ENCODE assay signal across 8 cellular contexts in genomic region chr1:32350785-32351076, GRCh38. TPM values are rescaled to one million over a fixed set of nuclear protein-coding genes. Genes with fewer than 3 reads are reported as not detected.
DNase-seq lines count a peak whose midpoint lies in the region; ATAC-seq, FAIRE-seq and TF ChIP-seq lines count a peak whose summit lies in the region.

No MANE protein-coding gene starts in this region.

- H3K27me3 ChIP-seq in Caco-2 (replicated peaks; ENCODE audit: control insufficient read depth, insufficient read depth, low read length) (no peaks in the 10 kb centered on the region), Peyer's patch (no peaks in the 10 kb centered on the region), trophoblast cell (ENCODE audit: insufficient read depth, low read length) (no peaks in the 10 kb centered on the region), HAP-1 (ENCODE audit: low read depth) (no peaks in the 10 kb centered on the region)

- POLR2A ChIA-PET in Caco-2 (lab: Charles Lee) = interaction anchor here (0.7 to 2.6 kb wide), 2 partner anchors 15 to 44 kb away, joined by 5 to 17 read pairs; partner anchors contain the start of genes BSDC1 and MARCKSL1

- no peaks in the 10 kb centered on the region for H3K9me3 Mint-ChIP-seq in Caco-2 (ENCODE audit: unreplicated experiment)
- no peaks in the 10 kb centered on the region for H3K9me3 Mint-ChIP-seq in endothelial cell (ENCODE audit: unreplicated experiment)

- H3K14ac ChIP-seq in trophoblast cell (ENCODE audit: low read length) = no peak overlapping the region

- no peak overlapping the region for H3K9ac ChIP-seq in trophoblast cell (ENCODE audit: low read length)

- H4K8ac ChIP-seq in trophoblast cell (ENCODE audit: low read depth, low read length) = no peak overlapping the region

- FAIRE-seq in urothelium cell line (lab: Jason Lieb, UNC) = no peak

- no peak for TF ChIP-seq CTCF in Caco-2 (IDR thresholded peaks at IDR 0.05; ENCODE audit: insufficient read depth in 1 of 2, low read depth in 1 of 2, low read length in 1 of 2, severe bottlenecking in 1 of 2, unreplicated experiment in 1 of 2)
- TF ChIP-seq CTCF in Peyer's patch (IDR thresholded peaks at IDR 0.05) = no peak
- no peak for TF ChIP-seq CTCF in endothelial cell (IDR thresholded peaks at IDR 0.05; ENCODE audit: unreplicated experiment)

- no peak for TF ChIP-seq POLR2A in Peyer's patch (IDR thresholded peaks at IDR 0.05)

- H2BK12ac ChIP-seq in trophoblast cell (ENCODE audit: low read length) = no peak overlapping the region

- in situ Hi-C loops in HAP-1 (cut with MboI; ENCODE audit: low sequenced_read_pairs) = no loop called here

- H3K27me3 Mint-ChIP-seq in Caco-2 (ENCODE audit: insufficient read depth, unreplicated experiment) (no peaks in the 10 kb centered on the region), endothelial cell (ENCODE audit: unreplicated experiment) (peaks cover 15% of the 10 kb centered on the region)

- WGBS in trophoblast cell (ENCODE audit: extremely low coverage, insufficient coverage, insufficient read length) = no CpG with 5 or more reads among the region's 6 CpGs

- peaks cover 5% of the 10 kb centered on the region for H3K79me2 ChIP-seq in trophoblast cell (ENCODE audit: control insufficient read depth, insufficient read depth, low read length, poor library complexity)

- H3K9me3 ChIP-seq in Caco-2 (no peaks in the 10 kb centered on the region), Peyer's patch (no peaks in the 10 kb centered on the region), trophoblast cell (ENCODE audit: insufficient read depth, low read depth, low read length) (peaks cover 2% of the 10 kb centered on the region), HAP-1 (0 out of 2 replicates have a peak, but pooled peaks cover 5% of the 10 kb centered on the region)

- peak overlapping the region; percentile 87 to 95 (median 90) for H3K27ac ChIP-seq in Peyer's patch
- H3K27ac ChIP-seq in trophoblast cell (ENCODE audit: low read depth, low read length) = no peak overlapping the region

- no peak overlapping the region for H3K4ac ChIP-seq in trophoblast cell (ENCODE audit: low read depth, low read length)

- H3K4me3 ChIP-seq in Caco-2 (ENCODE audit: low read depth, low read length) (no peak overlapping the region), Peyer's patch (peak overlapping the region; percentile 64 to 86 (median 75)), trophoblast cell (ENCODE audit: low read depth, low read length) (peak overlapping the region; percentile 78), HAP-1 (no peak overlapping the region; the same call in 1 of the 2 replicates)

- H3K36me3 Mint-ChIP-seq in Caco-2 (ENCODE audit: insufficient read depth, unreplicated experiment) (peaks cover 13% of the 10 kb centered on the region), endothelial cell (ENCODE audit: low read depth, unreplicated experiment) (peaks cover 5% of the 10 kb centered on the region)

- H3K4me1 ChIP-seq in Caco-2 (peaks cover 4% of the 10 kb centered on the region; the same call in 1 of the 2 replicates), Peyer's patch (peaks cover 0 to 22% (median 0%) of the 10 kb centered on the region in 4 donors), trophoblast cell (ENCODE audit: control insufficient read depth in 1 of 2, insufficient read depth in 2 of 2, low read length in 2 of 2) (peaks cover 17 to 24% of the 10 kb centered on the region in 2 experiments), HAP-1 (peaks cover 8% of the 10 kb centered on the region)

- no peaks in the 10 kb centered on the region; the same call in 1 of the 2 replicates for H3K36me3 ChIP-seq in Caco-2 (ENCODE audit: control insufficient read depth, insufficient read depth, low read length)
- no peaks in the 10 kb centered on the region for H3K36me3 ChIP-seq in Peyer's patch
- H3K36me3 ChIP-seq in trophoblast cell (ENCODE audit: control insufficient read depth in 1 of 2, insufficient read depth in 2 of 2, low read length in 2 of 2) = no peaks in the 10 kb centered on the region
- peaks cover 3% of the 10 kb centered on the region; the same call in 1 of the 2 replicates for H3K36me3 ChIP-seq in HAP-1 (replicated peaks)

- CTCF ChIA-PET in Caco-2 (lab: Charles Lee) = interaction anchor here (0.7 to 2.1 kb wide), 4 partner anchors 44 to 300 kb away, joined by 3 to 10 read pairs (median 4); partner anchors contain the start of genes BSDC1 and RBBP4

- no peak for DNase-seq in Caco-2
- no peak for DNase-seq in Peyer's patch
- DNase-seq in endothelial cell (ENCODE audit: low spot score) = no peak
- no peak for DNase-seq in trophoblast cell
- no peak for DNase-seq in kidney glomerular epithelial cell (lab: John Stamatoyannopoulos, UW)
- DNase-seq in urothelium cell line (ENCODE audit: low spot score) = no peak
- no peak for DNase-seq in HAP-1 (ENCODE audit: low spot score in 2 of 2)

- H4K12ac ChIP-seq in trophoblast cell (ENCODE audit: low read depth, low read length) = no peak overlapping the region

- H3K4me2 ChIP-seq in trophoblast cell (ENCODE audit: low read length) = peak overlapping the region; percentile 27

- no peak overlapping the region for H2AK5ac ChIP-seq in trophoblast cell (ENCODE audit: low read length)

- H3K4me1 Mint-ChIP-seq in Caco-2 (ENCODE audit: low read depth, unreplicated experiment) = peaks cover 23% of the 10 kb centered on the region
- H3K4me1 Mint-ChIP-seq in endothelial cell (ENCODE audit: unreplicated experiment) = peaks cover 66% of the 10 kb centered on the region

- no TSS peak for BruUV-seq in Caco-2 (replicated peaks; lab: Mats Ljungman, UMichigan)

- H3K18ac ChIP-seq in trophoblast cell (ENCODE audit: low read length) = no peak overlapping the region

- no peak overlapping the region for H2BK5ac ChIP-seq in trophoblast cell (ENCODE audit: low read depth, low read length, poor library complexity)

- H3K27ac Mint-ChIP-seq in Caco-2 (ENCODE audit: unreplicated experiment) (no peak overlapping the region), endothelial cell (ENCODE audit: unreplicated experiment) (no peak overlapping the region)

- H2AFZ ChIP-seq in trophoblast cell (ENCODE audit: insufficient read depth, low read length, poor library complexity) = no peak overlapping the region

- H4K91ac ChIP-seq in trophoblast cell (ENCODE audit: low read depth, low read length) = no peak overlapping the region

- H2BK120ac ChIP-seq in trophoblast cell (ENCODE audit: insufficient read depth, low read length, poor library complexity) = no peak overlapping the region

- ATAC-seq in HG02870 (IDR thresholded peaks at IDR 0.05; ENCODE audit: unreplicated experiment) = no peak

- intact Hi-C loops in Caco-2 (cut with micrococcal nuclease; ENCODE audit: unreplicated experiment) = loop anchor here (5.0 kb wide), 1 partner anchor 133 kb away; no protein-coding TSS in a partner anchor

- H3K23ac ChIP-seq in trophoblast cell (ENCODE audit: low read length) = no peak overlapping the region

- H3K4me3 Mint-ChIP-seq in Caco-2 (ENCODE audit: unreplicated experiment) = peak overlapping the region; percentile 75
- H3K4me3 Mint-ChIP-seq in endothelial cell (ENCODE audit: unreplicated experiment) = peak overlapping the region; percentile 81

- H3K79me1 ChIP-seq in trophoblast cell (ENCODE audit: low read length) = peaks cover 9% of the 10 kb centered on the region

RNA-seq across cellular contexts. Expression of gene FAM229A, which starts 11.6 kb away (rescaled TPM):
- total RNA-seq in Caco-2 (2022) = 2.1 and 2.6 TPM in 2 replicates
- total RNA-seq in Peyer's patch = 10 to 100 TPM; 15.7 to 44.5 (median 25.6) TPM
- 8.5 TPM for total RNA-seq in endothelial cell (ENCODE audit: unreplicated experiment)
- polyA plus RNA-seq in trophoblast cell (2013) = 5.0 and 5.5 TPM in 2 replicates

RNA-seq across cellular contexts. Expression of gene TSSK3, which starts 11.6 kb away (rescaled TPM):
- 2.5 and 2.6 TPM in 2 replicates for total RNA-seq in Caco-2 (2022)
- total RNA-seq in Peyer's patch = 1 to 10 TPM in 1 of 4 donors, not detected in 3; 5.2 TPM
- total RNA-seq in endothelial cell (ENCODE audit: unreplicated experiment) = 0.67 TPM
- polyA plus RNA-seq in trophoblast cell (2013) = 0.61 and 0.67 TPM in 2 replicates

RNA-seq across cellular contexts. Expression of gene MARCKSL1, which starts 14.7 kb away (rescaled TPM):
- total RNA-seq in Caco-2 (2022) (150 and 159 TPM in 2 replicates), Peyer's patch (10 to 100 TPM; 19.1 to 51.2 (median 35.9) TPM), endothelial cell (ENCODE audit: unreplicated experiment) (730 TPM)
- polyA plus RNA-seq in trophoblast cell (2013) = 437 and 455 TPM in 2 replicates

RNA-seq across cellular contexts. Expression of gene BSDC1, which starts 43.5 kb away (rescaled TPM):
- total RNA-seq in Caco-2 (2022) = 32.5 and 33.2 TPM in 2 replicates
- total RNA-seq in Peyer's patch = 100 to 1,000 TPM in 3 of 4 donors, 10 to 100 TPM in 1; 89.1 to 140 (median 109) TPM
- 79.0 TPM for total RNA-seq in endothelial cell (ENCODE audit: unreplicated experiment)
- polyA plus RNA-seq in trophoblast cell (2013) = 41.3 and 43.8 TPM in 2 replicates

RNA-seq across cellular contexts. Expression of gene HDAC1, which starts 58.8 kb away (rescaled TPM):
- 116 and 117 TPM in 2 replicates for total RNA-seq in Caco-2 (2022)
- total RNA-seq in Peyer's patch = 100 to 1,000 TPM in 3 of 4 donors, 10 to 100 TPM in 1; 93.0 to 147 (median 122) TPM
- 143 TPM for total RNA-seq in endothelial cell (ENCODE audit: unreplicated experiment)
- 58.2 and 60.3 TPM in 2 replicates for polyA plus RNA-seq in trophoblast cell (2013)

Comparison
In these comparisons a context has a peak if more than half of its experiments do, and no peak if none do; other contexts are left out.
1. H3K4me3 ChIP-seq: peak in Peyer's patch (4 of 4) and trophoblast cell (single experiment); none in Caco-2 (single experiment) and HAP-1 (single experiment).